ENCODE assay signal across 1 cellular context in the genomic region with DNA sequence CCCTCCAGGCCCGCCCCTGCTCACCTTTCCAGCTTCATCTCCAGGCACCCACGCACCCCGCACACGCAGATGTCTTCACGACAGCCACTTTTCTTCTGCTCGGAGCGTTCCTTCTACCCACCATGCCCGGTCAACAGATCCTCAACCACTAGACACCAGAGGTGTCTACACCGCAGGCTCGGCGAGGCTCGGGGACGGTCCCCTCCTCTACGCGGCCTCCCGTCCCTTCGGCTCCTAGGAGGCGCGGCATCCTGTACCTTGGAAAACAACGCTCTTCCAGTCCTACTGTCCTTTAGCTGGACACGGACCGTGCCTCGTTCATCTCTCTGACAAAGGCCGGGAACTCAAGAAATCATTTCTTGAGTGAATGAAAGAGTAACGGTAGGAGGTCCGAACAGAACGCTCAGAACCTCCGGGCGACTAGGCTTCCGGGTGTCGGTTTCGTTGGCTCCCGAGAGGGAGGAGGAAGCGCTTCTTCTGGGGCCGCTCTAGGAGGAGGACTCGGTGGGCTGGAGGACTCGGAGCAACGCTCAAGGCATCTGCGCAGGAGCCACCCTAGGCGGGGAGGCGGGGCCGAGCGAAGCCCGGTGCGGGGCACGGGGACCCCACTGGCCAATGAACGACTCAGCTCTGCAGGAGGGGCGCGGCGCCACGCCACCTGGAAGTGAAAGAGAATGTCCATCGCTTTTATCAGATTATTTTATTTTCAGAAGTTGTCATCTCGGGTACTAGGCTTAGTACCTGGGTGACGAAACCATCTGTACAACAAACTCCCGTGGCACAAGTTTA.
TF ChIP-seq lines count a peak whose summit lies in the region.

No MANE protein-coding gene starts in this region.

TF ChIP-seq in K562, 482 proteins besides CTCF, POLR2A, EP300 and RAD21 (continued from another document and continues in another):
- TF ChIP-seq, protein P1, sequence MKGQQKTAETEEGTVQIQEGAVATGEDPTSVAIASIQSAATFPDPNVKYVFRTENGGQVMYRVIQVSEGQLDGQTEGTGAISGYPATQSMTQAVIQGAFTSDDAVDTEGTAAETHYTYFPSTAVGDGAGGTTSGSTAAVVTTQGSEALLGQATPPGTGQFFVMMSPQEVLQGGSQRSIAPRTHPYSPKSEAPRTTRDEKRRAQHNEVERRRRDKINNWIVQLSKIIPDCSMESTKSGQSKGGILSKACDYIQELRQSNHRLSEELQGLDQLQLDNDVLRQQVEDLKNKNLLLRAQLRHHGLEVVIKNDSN (CRISPR knock-in tag; IDR thresholded peaks at IDR 0.05) = peak; percentile 95
- no peak for TF ChIP-seq POLR3A (IDR thresholded peaks at IDR 0.05; ENCODE audit: borderline replicate concordance, extremely low read depth, insufficient read depth, insufficient read length)
- TF ChIP-seq BCOR (IDR thresholded peaks at IDR 0.05) = no peak
- TF ChIP-seq SP1 (CRISPR knock-in tag; IDR thresholded peaks at IDR 0.05) = peak; percentile 77
- TF ChIP-seq C11orf30 (IDR thresholded peaks at IDR 0.05; ENCODE audit: low read depth) = peak; percentile 82
- TF ChIP-seq, protein P2, sequence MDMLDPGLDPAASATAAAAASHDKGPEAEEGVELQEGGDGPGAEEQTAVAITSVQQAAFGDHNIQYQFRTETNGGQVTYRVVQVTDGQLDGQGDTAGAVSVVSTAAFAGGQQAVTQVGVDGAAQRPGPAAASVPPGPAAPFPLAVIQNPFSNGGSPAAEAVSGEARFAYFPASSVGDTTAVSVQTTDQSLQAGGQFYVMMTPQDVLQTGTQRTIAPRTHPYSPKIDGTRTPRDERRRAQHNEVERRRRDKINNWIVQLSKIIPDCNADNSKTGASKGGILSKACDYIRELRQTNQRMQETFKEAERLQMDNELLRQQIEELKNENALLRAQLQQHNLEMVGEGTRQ (CRISPR knock-in tag; IDR thresholded peaks at IDR 0.05) = peak; percentile 96
- no peak for TF ChIP-seq PTTG1 (tag; IDR thresholded peaks at IDR 0.05; ENCODE audit: low read depth)
- no peak for TF ChIP-seq NCOA6 (IDR thresholded peaks at IDR 0.05)
- no peak for TF ChIP-seq HIVEP1 (CRISPR knock-in tag; IDR thresholded peaks at IDR 0.05)
- TF ChIP-seq BHLHE40 (IDR thresholded peaks at IDR 0.05; ENCODE audit: low read length) = peak; percentile 79
- peak; percentile 32 for TF ChIP-seq FOS (IDR thresholded peaks at IDR 0.05; ENCODE audit: extremely low read depth, insufficient read length)
- TF ChIP-seq SMAD2 (IDR thresholded peaks at IDR 0.05; ENCODE audit: low read depth, low read length) = no peak
- TF ChIP-seq, protein P3, sequence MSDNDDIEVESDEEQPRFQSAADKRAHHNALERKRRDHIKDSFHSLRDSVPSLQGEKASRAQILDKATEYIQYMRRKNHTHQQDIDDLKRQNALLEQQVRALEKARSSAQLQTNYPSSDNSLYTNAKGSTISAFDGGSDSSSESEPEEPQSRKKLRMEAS (CRISPR knock-in tag; IDR thresholded peaks at IDR 0.05) = no peak
- no peak for TF ChIP-seq ZNF212 (CRISPR knock-in tag; IDR thresholded peaks at IDR 0.05)
- no peak for TF ChIP-seq ZNF165 (CRISPR knock-in tag; IDR thresholded peaks at IDR 0.05; ENCODE audit: borderline replicate concordance)
- no peak for TF ChIP-seq SRSF3 (IDR thresholded peaks at IDR 0.05; ENCODE audit: insufficient read depth, low read length)
- TF ChIP-seq, protein P4, sequence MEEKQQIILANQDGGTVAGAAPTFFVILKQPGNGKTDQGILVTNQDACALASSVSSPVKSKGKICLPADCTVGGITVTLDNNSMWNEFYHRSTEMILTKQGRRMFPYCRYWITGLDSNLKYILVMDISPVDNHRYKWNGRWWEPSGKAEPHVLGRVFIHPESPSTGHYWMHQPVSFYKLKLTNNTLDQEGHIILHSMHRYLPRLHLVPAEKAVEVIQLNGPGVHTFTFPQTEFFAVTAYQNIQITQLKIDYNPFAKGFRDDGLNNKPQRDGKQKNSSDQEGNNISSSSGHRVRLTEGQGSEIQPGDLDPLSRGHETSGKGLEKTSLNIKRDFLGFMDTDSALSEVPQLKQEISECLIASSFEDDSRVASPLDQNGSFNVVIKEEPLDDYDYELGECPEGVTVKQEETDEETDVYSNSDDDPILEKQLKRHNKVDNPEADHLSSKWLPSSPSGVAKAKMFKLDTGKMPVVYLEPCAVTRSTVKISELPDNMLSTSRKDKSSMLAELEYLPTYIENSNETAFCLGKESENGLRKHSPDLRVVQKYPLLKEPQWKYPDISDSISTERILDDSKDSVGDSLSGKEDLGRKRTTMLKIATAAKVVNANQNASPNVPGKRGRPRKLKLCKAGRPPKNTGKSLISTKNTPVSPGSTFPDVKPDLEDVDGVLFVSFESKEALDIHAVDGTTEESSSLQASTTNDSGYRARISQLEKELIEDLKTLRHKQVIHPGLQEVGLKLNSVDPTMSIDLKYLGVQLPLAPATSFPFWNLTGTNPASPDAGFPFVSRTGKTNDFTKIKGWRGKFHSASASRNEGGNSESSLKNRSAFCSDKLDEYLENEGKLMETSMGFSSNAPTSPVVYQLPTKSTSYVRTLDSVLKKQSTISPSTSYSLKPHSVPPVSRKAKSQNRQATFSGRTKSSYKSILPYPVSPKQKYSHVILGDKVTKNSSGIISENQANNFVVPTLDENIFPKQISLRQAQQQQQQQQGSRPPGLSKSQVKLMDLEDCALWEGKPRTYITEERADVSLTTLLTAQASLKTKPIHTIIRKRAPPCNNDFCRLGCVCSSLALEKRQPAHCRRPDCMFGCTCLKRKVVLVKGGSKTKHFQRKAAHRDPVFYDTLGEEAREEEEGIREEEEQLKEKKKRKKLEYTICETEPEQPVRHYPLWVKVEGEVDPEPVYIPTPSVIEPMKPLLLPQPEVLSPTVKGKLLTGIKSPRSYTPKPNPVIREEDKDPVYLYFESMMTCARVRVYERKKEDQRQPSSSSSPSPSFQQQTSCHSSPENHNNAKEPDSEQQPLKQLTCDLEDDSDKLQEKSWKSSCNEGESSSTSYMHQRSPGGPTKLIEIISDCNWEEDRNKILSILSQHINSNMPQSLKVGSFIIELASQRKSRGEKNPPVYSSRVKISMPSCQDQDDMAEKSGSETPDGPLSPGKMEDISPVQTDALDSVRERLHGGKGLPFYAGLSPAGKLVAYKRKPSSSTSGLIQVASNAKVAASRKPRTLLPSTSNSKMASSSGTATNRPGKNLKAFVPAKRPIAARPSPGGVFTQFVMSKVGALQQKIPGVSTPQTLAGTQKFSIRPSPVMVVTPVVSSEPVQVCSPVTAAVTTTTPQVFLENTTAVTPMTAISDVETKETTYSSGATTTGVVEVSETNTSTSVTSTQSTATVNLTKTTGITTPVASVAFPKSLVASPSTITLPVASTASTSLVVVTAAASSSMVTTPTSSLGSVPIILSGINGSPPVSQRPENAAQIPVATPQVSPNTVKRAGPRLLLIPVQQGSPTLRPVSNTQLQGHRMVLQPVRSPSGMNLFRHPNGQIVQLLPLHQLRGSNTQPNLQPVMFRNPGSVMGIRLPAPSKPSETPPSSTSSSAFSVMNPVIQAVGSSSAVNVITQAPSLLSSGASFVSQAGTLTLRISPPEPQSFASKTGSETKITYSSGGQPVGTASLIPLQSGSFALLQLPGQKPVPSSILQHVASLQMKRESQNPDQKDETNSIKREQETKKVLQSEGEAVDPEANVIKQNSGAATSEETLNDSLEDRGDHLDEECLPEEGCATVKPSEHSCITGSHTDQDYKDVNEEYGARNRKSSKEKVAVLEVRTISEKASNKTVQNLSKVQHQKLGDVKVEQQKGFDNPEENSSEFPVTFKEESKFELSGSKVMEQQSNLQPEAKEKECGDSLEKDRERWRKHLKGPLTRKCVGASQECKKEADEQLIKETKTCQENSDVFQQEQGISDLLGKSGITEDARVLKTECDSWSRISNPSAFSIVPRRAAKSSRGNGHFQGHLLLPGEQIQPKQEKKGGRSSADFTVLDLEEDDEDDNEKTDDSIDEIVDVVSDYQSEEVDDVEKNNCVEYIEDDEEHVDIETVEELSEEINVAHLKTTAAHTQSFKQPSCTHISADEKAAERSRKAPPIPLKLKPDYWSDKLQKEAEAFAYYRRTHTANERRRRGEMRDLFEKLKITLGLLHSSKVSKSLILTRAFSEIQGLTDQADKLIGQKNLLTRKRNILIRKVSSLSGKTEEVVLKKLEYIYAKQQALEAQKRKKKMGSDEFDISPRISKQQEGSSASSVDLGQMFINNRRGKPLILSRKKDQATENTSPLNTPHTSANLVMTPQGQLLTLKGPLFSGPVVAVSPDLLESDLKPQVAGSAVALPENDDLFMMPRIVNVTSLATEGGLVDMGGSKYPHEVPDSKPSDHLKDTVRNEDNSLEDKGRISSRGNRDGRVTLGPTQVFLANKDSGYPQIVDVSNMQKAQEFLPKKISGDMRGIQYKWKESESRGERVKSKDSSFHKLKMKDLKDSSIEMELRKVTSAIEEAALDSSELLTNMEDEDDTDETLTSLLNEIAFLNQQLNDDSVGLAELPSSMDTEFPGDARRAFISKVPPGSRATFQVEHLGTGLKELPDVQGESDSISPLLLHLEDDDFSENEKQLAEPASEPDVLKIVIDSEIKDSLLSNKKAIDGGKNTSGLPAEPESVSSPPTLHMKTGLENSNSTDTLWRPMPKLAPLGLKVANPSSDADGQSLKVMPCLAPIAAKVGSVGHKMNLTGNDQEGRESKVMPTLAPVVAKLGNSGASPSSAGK (IDR thresholded peaks at IDR 0.05) = no peak
- TF ChIP-seq DMBX1 (CRISPR knock-in tag; IDR thresholded peaks at IDR 0.05; ENCODE audit: borderline replicate concordance) = no peak
- TF ChIP-seq ZC3H11A (IDR thresholded peaks at IDR 0.05; ENCODE audit: low read depth, low read length) = no peak
- TF ChIP-seq PURB (CRISPR knock-in tag; IDR thresholded peaks at IDR 0.05; ENCODE audit: low read depth) = no peak
- peak; percentile 22 for TF ChIP-seq NEUROD1 (IDR thresholded peaks at IDR 0.05; ENCODE audit: borderline replicate concordance, low read depth, low read length, partially characterized antibody)
- peak; percentile 76 for TF ChIP-seq CEBPB (tag; IDR thresholded peaks at IDR 0.05)
- TF ChIP-seq, protein P5, sequence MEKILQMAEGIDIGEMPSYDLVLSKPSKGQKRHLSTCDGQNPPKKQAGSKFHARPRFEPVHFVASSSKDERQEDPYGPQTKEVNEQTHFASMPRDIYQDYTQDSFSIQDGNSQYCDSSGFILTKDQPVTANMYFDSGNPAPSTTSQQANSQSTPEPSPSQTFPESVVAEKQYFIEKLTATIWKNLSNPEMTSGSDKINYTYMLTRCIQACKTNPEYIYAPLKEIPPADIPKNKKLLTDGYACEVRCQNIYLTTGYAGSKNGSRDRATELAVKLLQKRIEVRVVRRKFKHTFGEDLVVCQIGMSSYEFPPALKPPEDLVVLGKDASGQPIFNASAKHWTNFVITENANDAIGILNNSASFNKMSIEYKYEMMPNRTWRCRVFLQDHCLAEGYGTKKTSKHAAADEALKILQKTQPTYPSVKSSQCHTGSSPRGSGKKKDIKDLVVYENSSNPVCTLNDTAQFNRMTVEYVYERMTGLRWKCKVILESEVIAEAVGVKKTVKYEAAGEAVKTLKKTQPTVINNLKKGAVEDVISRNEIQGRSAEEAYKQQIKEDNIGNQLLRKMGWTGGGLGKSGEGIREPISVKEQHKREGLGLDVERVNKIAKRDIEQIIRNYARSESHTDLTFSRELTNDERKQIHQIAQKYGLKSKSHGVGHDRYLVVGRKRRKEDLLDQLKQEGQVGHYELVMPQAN (IDR thresholded peaks at IDR 0.05; ENCODE audit: borderline replicate concordance) = peak; percentile 90
- TF ChIP-seq ELF1 (tag; IDR thresholded peaks at IDR 0.05) = peak; percentile 98
- no peak for TF ChIP-seq SIX5 (IDR thresholded peaks at IDR 0.05; ENCODE audit: borderline replicate concordance in 1 of 2, insufficient read depth in 1 of 2, low read depth in 1 of 2, low read length in 2 of 2)
- peak; percentile 92 for TF ChIP-seq SUPT5H (IDR thresholded peaks at IDR 0.05)
- peak; percentile 79 for TF ChIP-seq HMGN3 (IDR thresholded peaks at IDR 0.05; ENCODE audit: borderline replicate concordance, extremely low read depth, insufficient read length, low read depth, low read length)
- peak; percentile 19 to 24; a peak in 2 of 4 replicates for TF ChIP-seq ARNT (IDR thresholded peaks at IDR 0.05)
- TF ChIP-seq, protein P6, sequence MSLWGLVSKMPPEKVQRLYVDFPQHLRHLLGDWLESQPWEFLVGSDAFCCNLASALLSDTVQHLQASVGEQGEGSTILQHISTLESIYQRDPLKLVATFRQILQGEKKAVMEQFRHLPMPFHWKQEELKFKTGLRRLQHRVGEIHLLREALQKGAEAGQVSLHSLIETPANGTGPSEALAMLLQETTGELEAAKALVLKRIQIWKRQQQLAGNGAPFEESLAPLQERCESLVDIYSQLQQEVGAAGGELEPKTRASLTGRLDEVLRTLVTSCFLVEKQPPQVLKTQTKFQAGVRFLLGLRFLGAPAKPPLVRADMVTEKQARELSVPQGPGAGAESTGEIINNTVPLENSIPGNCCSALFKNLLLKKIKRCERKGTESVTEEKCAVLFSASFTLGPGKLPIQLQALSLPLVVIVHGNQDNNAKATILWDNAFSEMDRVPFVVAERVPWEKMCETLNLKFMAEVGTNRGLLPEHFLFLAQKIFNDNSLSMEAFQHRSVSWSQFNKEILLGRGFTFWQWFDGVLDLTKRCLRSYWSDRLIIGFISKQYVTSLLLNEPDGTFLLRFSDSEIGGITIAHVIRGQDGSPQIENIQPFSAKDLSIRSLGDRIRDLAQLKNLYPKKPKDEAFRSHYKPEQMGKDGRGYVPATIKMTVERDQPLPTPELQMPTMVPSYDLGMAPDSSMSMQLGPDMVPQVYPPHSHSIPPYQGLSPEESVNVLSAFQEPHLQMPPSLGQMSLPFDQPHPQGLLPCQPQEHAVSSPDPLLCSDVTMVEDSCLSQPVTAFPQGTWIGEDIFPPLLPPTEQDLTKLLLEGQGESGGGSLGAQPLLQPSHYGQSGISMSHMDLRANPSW (CRISPR knock-in tag; IDR thresholded peaks at IDR 0.05) = no peak; the same call in 1 of the 2 replicates
- TF ChIP-seq PPARD (CRISPR knock-in tag; IDR thresholded peaks at IDR 0.05) = no peak
- no peak for TF ChIP-seq HSF4 (CRISPR knock-in tag; IDR thresholded peaks at IDR 0.05; ENCODE audit: borderline replicate concordance)
- TF ChIP-seq ZFX (CRISPR knock-in tag; IDR thresholded peaks at IDR 0.05) = peak; percentile 90
